ENCODE assay signal across 9 cellular contexts in genomic region chr15:45212493-45212892, GRCh38. TPM values are rescaled to one million over a fixed set of nuclear protein-coding genes. Genes with fewer than 3 reads are reported as not detected.
"Had no signal": no experiment of that assay in that cellular context is flagged by ENCODE, and none has a peak within 500 bp of the region (broad histone marks: within the 10 kb centered on the region; RNA-seq: fewer than 3 reads in every experiment).

No MANE protein-coding gene starts in this region.

- H3K9ac ChIP-seq: KMS-11 had no signal

- H3K4me2 ChIP-seq: KMS-11 had no signal

- H3K27ac ChIP-seq: HL-60, KMS-11 had no signal

- ATAC-seq: HepG2 had no signal

- DNase-seq: IMR-90, KBM-7, KG1 had no signal

- FAIRE-seq: HepG2, HTR-8/SVneo had no signal

RNA-seq across cellular contexts. Expression of gene SLC28A2, which starts 39.5 kb away (rescaled TPM):
- total RNA-seq: HT-29, IMR-90 had no signal
- polyA plus RNA-seq: IgD-negative memory B cell, IMR-90 had no signal
